In the genomic region with DNA sequence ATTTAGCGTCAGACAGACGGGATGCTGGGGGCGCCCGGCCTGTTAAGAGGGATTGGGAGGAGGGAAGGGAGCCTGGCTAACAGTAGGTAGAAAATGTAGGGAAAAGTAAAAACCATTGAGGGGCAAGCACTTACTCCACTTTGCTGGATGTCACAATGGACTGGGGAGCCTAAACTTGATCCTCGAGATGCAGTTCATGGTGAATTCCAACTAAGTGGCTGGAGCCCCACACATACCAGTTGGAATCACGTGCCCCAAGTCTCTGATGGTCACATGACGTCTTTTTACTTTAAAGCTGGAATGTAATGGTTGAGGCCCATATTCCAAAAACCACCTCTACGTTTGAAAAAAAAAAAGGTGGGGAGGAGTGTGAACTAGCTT, we compare ENCODE assay signal across 9 cellular contexts. TPM values are rescaled to one million over a fixed set of nuclear protein-coding genes. Genes with fewer than 3 reads are reported as not detected.
DNase-seq lines count a peak whose midpoint lies in the region; ATAC-seq and TF ChIP-seq lines count a peak whose summit lies in the region.
"Had no signal": no experiment of that assay in that cellular context is flagged by ENCODE, and none has a peak within 500 bp of the region (broad histone marks: within the 10 kb centered on the region; RNA-seq: fewer than 3 reads in every experiment).

No MANE protein-coding gene starts in this region.

- TF ChIP-seq CTCF in foreskin keratinocyte (conservative IDR thresholded peaks at IDR 0.05): no peak
- TF ChIP-seq CTCF in ovary (IDR thresholded peaks at IDR 0.05): no peak

- TF ChIP-seq EP300 in ovary (IDR thresholded peaks at IDR 0.05): no peak

- CTCF ChIA-PET in activated naive CD4-positive, alpha-beta T cell treated with anti-CD3 and anti-CD28 coated beads for 36 hours (lab: Charles Lee): interaction anchor here (1.1 kb wide), 1 partner anchor 81 kb away, joined by 3 read pairs; no protein-coding TSS in a partner anchor

- H3K27ac ChIP-seq in SJCRH30 (peak overlapping the region; percentile 91), foreskin keratinocyte (peak overlapping the region; percentile 96), ovary (peak overlapping the region; percentile 81 to 83)

- H3K4me1 Mint-ChIP-seq in activated naive CD4-positive, alpha-beta T cell treated with anti-CD3 and anti-CD28 coated beads for 36 hours (ENCODE audit: low read depth): no peaks in the 10 kb centered on the region
- H3K4me1 Mint-ChIP-seq: activated CD4-positive, alpha-beta memory T cell treated with anti-CD3 and anti-CD28 coated beads, Interleukin-2, amount 10 ng/mL, durations not matched to agents 7 days and 5 days had no signal

- peaks cover 37% of the 10 kb centered on the region for H3K4me1 ChIP-seq in SJCRH30
- peaks cover 12% of the 10 kb centered on the region for H3K4me1 ChIP-seq in foreskin keratinocyte
- H3K4me1 ChIP-seq in ovary (ENCODE audit: insufficient read depth): no peaks in the 10 kb centered on the region

- no peaks in the 10 kb centered on the region for H3K27me3 ChIP-seq in SJCRH30
- no peaks in the 10 kb centered on the region for H3K27me3 ChIP-seq in foreskin keratinocyte
- no peaks in the 10 kb centered on the region for H3K27me3 ChIP-seq in ovary

- no peaks in the 10 kb centered on the region for H3K36me3 Mint-ChIP-seq in activated naive CD4-positive, alpha-beta T cell treated with anti-CD3 and anti-CD28 coated beads for 36 hours (ENCODE audit: low read depth)

- WGBS in ovary, 3 donors: 2 to 7% (median 6%) methylated on average over 8 of the region's 8 CpGs

- H3K27ac Mint-ChIP-seq in activated naive CD4-positive, alpha-beta T cell treated with anti-CD3 and anti-CD28 coated beads for 36 hours: no peak overlapping the region
- H3K27ac Mint-ChIP-seq: activated CD4-positive, alpha-beta memory T cell treated with anti-CD3 and anti-CD28 coated beads, Interleukin-2, amount 10 ng/mL, durations not matched to agents 7 days and 5 days had no signal

- H3K9me3 Mint-ChIP-seq in activated naive CD4-positive, alpha-beta T cell treated with anti-CD3 and anti-CD28 coated beads for 36 hours: no peaks in the 10 kb centered on the region
- H3K9me3 Mint-ChIP-seq: activated CD4-positive, alpha-beta memory T cell treated with anti-CD3 and anti-CD28 coated beads, Interleukin-2, amount 10 ng/mL, durations not matched to agents 7 days and 5 days had no signal

- peak; percentile 5 for ATAC-seq in foreskin keratinocyte

- peaks cover 17% of the 10 kb centered on the region for H3K27me3 Mint-ChIP-seq in activated naive CD4-positive, alpha-beta T cell treated with anti-CD3 and anti-CD28 coated beads for 36 hours (ENCODE audit: low read depth)

- intact Hi-C loops in ovary (cut with DNase I): loop anchor here in 2 of 4 donors (5.0 to 10.0 kb wide), 3 partner anchors 72 to 235 kb away; no protein-coding TSS in a partner anchor
- intact Hi-C loops in activated naive CD4-positive, alpha-beta T cell treated with anti-CD3 and anti-CD28 coated beads for 36 hours (cut with micrococcal nuclease): no loop called here

- H3K36me3 ChIP-seq in SJCRH30 (peaks cover 9% of the 10 kb centered on the region; the same call in 1 of the 2 replicates), ovary (no peaks in the 10 kb centered on the region)

- H3K4me3 ChIP-seq in SJCRH30 (peak overlapping the region; percentile 75), ovary (peak overlapping the region; percentile 53)

- no peaks in the 10 kb centered on the region for H3K9me3 ChIP-seq in SJCRH30 (replicated peaks)
- no peaks in the 10 kb centered on the region for H3K9me3 ChIP-seq in ovary

- TF ChIP-seq POLR2A in ovary (IDR thresholded peaks at IDR 0.05): no peak

- DNase-seq in EL (peak; percentile 55), SJCRH30 (peak; percentile 65 to 81), foreskin keratinocyte (peak in 1 of 2 donors; percentile 40), ovary (peak in 1 of 5 donors; percentile 13), AG08395 (ENCODE audit: low spot score) (no peak), KG1 (lab: John Stamatoyannopoulos, UW) (no peak), SKM-1 (lab: John Stamatoyannopoulos, UW; ENCODE audit: unreplicated experiment) (no peak)
- no peak for DNase-seq in activated naive CD4-positive, alpha-beta T cell treated with anti-CD3 and anti-CD28 coated beads for 36 hours
- DNase-seq: activated CD4-positive, alpha-beta memory T cell treated with anti-CD3 and anti-CD28 coated beads, Interleukin-2, amount 10 ng/mL, durations not matched to agents 7 days and 5 days had no signal

- no peak overlapping the region for H3K4me3 Mint-ChIP-seq in activated naive CD4-positive, alpha-beta T cell treated with anti-CD3 and anti-CD28 coated beads for 36 hours
- H3K4me3 Mint-ChIP-seq: activated CD4-positive, alpha-beta memory T cell treated with anti-CD3 and anti-CD28 coated beads, Interleukin-2, amount 10 ng/mL, durations not matched to agents 7 days and 5 days had no signal

RNA-seq across cellular contexts. Expression of a gene that starts 1.5 kb away (rescaled TPM):
- 412 and 427 TPM in 2 replicates for total RNA-seq in SJCRH30 (2014; rRNA removed; shearing (Covaris generic))
- total RNA-seq in foreskin keratinocyte (292 and 305 TPM in 2 replicates), ovary (100 to 1,000 TPM in 4 of 7 donors, 10 to 100 TPM in 3; 60.9 to 152 (median 111) TPM)
- polyA plus RNA-seq in foreskin keratinocyte (116 and 129 TPM in 2 replicates), ovary (100 to 1,000 TPM; 111 to 171 TPM)
- 1 to 10 TPM in 1 of 2 experiments, under 1 TPM in 1; 0.81 to 1.3 TPM for total RNA-seq in activated naive CD4-positive, alpha-beta T cell treated with anti-CD3 and anti-CD28 coated beads for 36 hours

Comparison
In these comparisons a context has a peak if more than half of its experiments do, and no peak if none do; other contexts are left out.
1. DNase-seq: peak in EL (single experiment) and SJCRH30 (2 of 2); none in AG08395 (single experiment), KG1 (single experiment), activated naive CD4-positive, alpha-beta T cell treated with anti-CD3 and anti-CD28 coated beads for 36 hours (single experiment) and SKM-1 (single experiment).
2. RNA of a gene that starts 1.5 kb away (total RNA-seq): 412 to 427 TPM in SJCRH30, 292 to 305 TPM in foreskin keratinocyte and 60.9 to 152 TPM in ovary; 0.81 to 1.3 TPM in activated naive CD4-positive, alpha-beta T cell treated with anti-CD3 and anti-CD28 coated beads for 36 hours; every median in the first group is over 10 times any median in the second.
3. Peak in every context shown above with its lines, with median percentiles within 50 percentile points of each other: H3K27ac ChIP-seq.